34 cellular contexts compared by ENCODE assay signal in the genomic region with DNA sequence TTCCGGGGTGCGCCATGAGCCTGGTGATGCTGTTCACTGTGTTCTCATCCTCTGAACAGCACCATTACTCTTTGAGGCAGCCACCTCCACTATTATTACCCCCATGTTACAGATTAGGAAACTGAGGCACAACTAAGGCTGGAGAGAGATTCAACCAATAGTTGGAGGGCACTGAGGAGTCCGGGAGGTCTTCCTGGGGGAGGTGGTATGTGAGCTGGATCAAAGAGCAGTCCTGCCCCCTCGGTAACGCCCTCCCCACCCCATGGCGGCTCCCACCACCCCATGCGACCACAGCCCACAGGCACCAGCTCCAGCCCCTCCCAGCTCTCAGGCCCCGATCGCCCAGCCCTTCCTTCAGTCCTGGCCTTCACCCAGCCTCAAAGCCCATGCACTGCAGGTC.
"Had no signal": no experiment of that assay in that cellular context is flagged by ENCODE, and none has a peak within 500 bp of the region (broad histone marks: within the 10 kb centered on the region; RNA-seq: fewer than 3 reads in every experiment).

No MANE protein-coding gene starts in this region.

- H3K4me3 Mint-ChIP-seq: activated B cell treated with CpG ODN at 0.5 μM for 24 hours; activated CD8-positive, alpha-beta T cell treated with anti-CD3 and anti-CD28 coated beads for 36 hours; activated naive CD4-positive, alpha-beta T cell treated with anti-CD3 and anti-CD28 coated beads for 36 hours; activated naive CD4-positive, alpha-beta T cell treated with anti-CD3 and anti-CD28 coated beads, Interleukin-2, amount 50 U/mL, for 24 hours; activated naive CD8-positive, alpha-beta T cell treated with anti-CD3 and anti-CD28 coated beads for 36 hours; activated naive CD8-positive, alpha-beta T cell treated with anti-CD3 and anti-CD28 coated beads, Interleukin-2, amount 50 U/mL, for 24 hours; activated T-helper 1 cell treated with anti-CD3 and anti-CD28 coated beads, Interleukin-12 subunit alpha, Interleukin-12 subunit beta, Interleukin-2, Interleukin-4 antibody, amounts not matched to agents 30 ng/mL and 10 ng/mL and 1 ng/mL, durations not matched to agents 14 hours and 24 hours and 36 hours; brain had no signal

- H3K9me3 ChIP-seq: ascending aorta, breast epithelium, colonic mucosa, esophagus squamous epithelium, gastroesophageal sphincter had no signal

- FAIRE-seq: endometrium, endothelial cell of umbilical vein, TTC549 had no signal

- H3K4me3 ChIP-seq: ascending aorta, breast epithelium, cardiac muscle cell, colonic mucosa, esophagus squamous epithelium, gastroesophageal sphincter had no signal

- H3K36me3 Mint-ChIP-seq: activated naive CD4-positive, alpha-beta T cell treated with anti-CD3 and anti-CD28 coated beads, Interleukin-2, amount 50 U/mL, for 24 hours had no signal

- H3K27me3 ChIP-seq: ascending aorta, breast epithelium, cardiac muscle cell, colonic mucosa, esophagus squamous epithelium, gastroesophageal sphincter had no signal

- H3K27ac Mint-ChIP-seq: activated B cell treated with CpG ODN at 0.5 μM for 24 hours; activated CD8-positive, alpha-beta T cell treated with anti-CD3 and anti-CD28 coated beads for 36 hours; activated naive CD4-positive, alpha-beta T cell treated with anti-CD3 and anti-CD28 coated beads for 36 hours; activated naive CD4-positive, alpha-beta T cell treated with anti-CD3 and anti-CD28 coated beads, Interleukin-2, amount 50 U/mL, for 24 hours; activated naive CD8-positive, alpha-beta T cell treated with anti-CD3 and anti-CD28 coated beads for 36 hours; activated naive CD8-positive, alpha-beta T cell treated with anti-CD3 and anti-CD28 coated beads, Interleukin-2, amount 50 U/mL, for 24 hours; activated T-helper 1 cell treated with anti-CD3 and anti-CD28 coated beads, Interleukin-12 subunit alpha, Interleukin-12 subunit beta, Interleukin-2, Interleukin-4 antibody, amounts not matched to agents 30 ng/mL and 10 ng/mL and 1 ng/mL, durations not matched to agents 14 hours and 24 hours and 36 hours; activated T-helper 2 cell treated with anti-CD3 and anti-CD28 coated beads, Interferon-gamma antibody, Interleukin-2, Interleukin-4, amounts not matched to agents 10 μg/mL and 5 μg/mL and 100 μg/mL, durations not matched to agents 14 hours and 24 hours and 36 hours had no signal

- ATAC-seq: activated CD4-positive, CD25-positive, alpha-beta regulatory T cell treated with anti-CD3 and anti-CD28 coated beads, Interleukin-2, amount 50 U/mL, for 24 hours; activated CD8-positive, alpha-beta T cell treated with anti-CD3 and anti-CD28 coated beads for 36 hours; activated naive CD8-positive, alpha-beta T cell treated with anti-CD3 and anti-CD28 coated beads, Interleukin-2, amount 50 U/mL, for 24 hours; gastroesophageal sphincter had no signal

- H3K27me3 Mint-ChIP-seq: activated B cell treated with CpG ODN at 0.5 μM for 24 hours; activated CD8-positive, alpha-beta T cell treated with anti-CD3 and anti-CD28 coated beads for 36 hours; activated naive CD4-positive, alpha-beta T cell treated with anti-CD3 and anti-CD28 coated beads, Interleukin-2, amount 50 U/mL, for 24 hours; activated naive CD8-positive, alpha-beta T cell treated with anti-CD3 and anti-CD28 coated beads for 36 hours; activated naive CD8-positive, alpha-beta T cell treated with anti-CD3 and anti-CD28 coated beads, Interleukin-2, amount 50 U/mL, for 24 hours; brain had no signal

- H3K4me1 ChIP-seq: ascending aorta, breast epithelium, colonic mucosa, esophagus squamous epithelium, gastroesophageal sphincter had no signal

- H3K4me1 Mint-ChIP-seq: activated B cell treated with CpG ODN at 0.5 μM for 24 hours; activated naive CD4-positive, alpha-beta T cell treated with anti-CD3 and anti-CD28 coated beads, Interleukin-2, amount 50 U/mL, for 24 hours; activated naive CD8-positive, alpha-beta T cell treated with anti-CD3 and anti-CD28 coated beads for 36 hours; activated naive CD8-positive, alpha-beta T cell treated with anti-CD3 and anti-CD28 coated beads, Interleukin-2, amount 50 U/mL, for 24 hours had no signal

- H3K36me3 ChIP-seq: ascending aorta, breast epithelium, cardiac muscle cell, colonic mucosa had no signal

- H3K9me3 Mint-ChIP-seq: activated B cell treated with CpG ODN at 0.5 μM for 24 hours; activated CD8-positive, alpha-beta T cell treated with anti-CD3 and anti-CD28 coated beads for 36 hours; activated naive CD4-positive, alpha-beta T cell treated with anti-CD3 and anti-CD28 coated beads for 36 hours; activated naive CD4-positive, alpha-beta T cell treated with anti-CD3 and anti-CD28 coated beads, Interleukin-2, amount 50 U/mL, for 24 hours; activated naive CD8-positive, alpha-beta T cell treated with anti-CD3 and anti-CD28 coated beads for 36 hours; activated naive CD8-positive, alpha-beta T cell treated with anti-CD3 and anti-CD28 coated beads, Interleukin-2, amount 50 U/mL, for 24 hours; activated T-helper 1 cell treated with anti-CD3 and anti-CD28 coated beads, Interleukin-12 subunit alpha, Interleukin-12 subunit beta, Interleukin-2, Interleukin-4 antibody, amounts not matched to agents 30 ng/mL and 10 ng/mL and 1 ng/mL, durations not matched to agents 14 hours and 24 hours and 36 hours; activated T-helper 2 cell treated with anti-CD3 and anti-CD28 coated beads, Interferon-gamma antibody, Interleukin-2, Interleukin-4, amounts not matched to agents 10 μg/mL and 5 μg/mL and 100 μg/mL, durations not matched to agents 14 hours and 24 hours and 36 hours; brain had no signal

- H3K27ac ChIP-seq: ascending aorta, breast epithelium, cardiac muscle cell, colonic mucosa, epithelial cell of prostate, esophagus squamous epithelium, gastroesophageal sphincter, VCaP had no signal

- DNase-seq: activated B cell treated with CpG ODN at 0.5 μM for 24 hours; activated CD4-positive, alpha-beta T cell treated with anti-CD3 and anti-CD28 coated beads for 48 hours; activated CD4-positive, alpha-beta T cell treated with anti-CD3 and anti-CD28 coated beads, Interleukin-2, amount 50 U/mL, for 1 hour; activated CD4-positive, alpha-beta T cell treated with anti-CD3 and anti-CD28 coated beads, Interleukin-2, amount 50 U/mL, for 48 hours; activated CD8-positive, alpha-beta memory T cell treated with anti-CD3 and anti-CD28 coated beads for 24 hours; activated CD8-positive, alpha-beta T cell treated with anti-CD3 and anti-CD28 coated beads for 36 hours; activated effector memory CD4-positive, alpha-beta T cell treated with anti-CD3 and anti-CD28 coated beads, Interleukin-2, amount 50 U/mL, for 16 hours; activated naive CD4-positive, alpha-beta T cell treated with anti-CD3 and anti-CD28 coated beads for 36 hours; activated naive CD8-positive, alpha-beta T cell treated with anti-CD3 and anti-CD28 coated beads for 36 hours; activated naive CD8-positive, alpha-beta T cell treated with anti-CD3 and anti-CD28 coated beads, Interleukin-2, amount 50 U/mL, for 24 hours; activated T-cell treated with anti-CD3 and anti-CD28 coated beads, Interleukin-2, amount 50 U/mL, for 1 hour; activated T-cell treated with anti-CD3 and anti-CD28 coated beads, Interleukin-2, amount 50 U/mL, for 48 hours; central memory CD4-positive, alpha-beta T cell; cerebellar nuclear complex; colonic mucosa; effector CD8-positive, alpha-beta T cell; esophagus squamous epithelium; foreskin melanocyte; head of caudate nucleus; T-helper 2 cell had no signal
